26 cellular contexts compared by ENCODE assay signal in genomic region chr5:11596185-11596584, GRCh38.
DNase-seq lines count a peak whose midpoint lies in the region; ATAC-seq lines count a peak whose summit lies in the region.
"Had no signal": no experiment of that assay in that cellular context is flagged by ENCODE, and none has a peak within 500 bp of the region (broad histone marks: within the 10 kb centered on the region; RNA-seq: fewer than 3 reads in every experiment).

No MANE protein-coding gene starts in this region.

- H3K27ac Mint-ChIP-seq in activated T-helper 1 cell treated with anti-CD3 and anti-CD28 coated beads, Interleukin-12 subunit alpha, Interleukin-12 subunit beta, Interleukin-2, Interleukin-4 antibody, amounts not matched to agents 30 ng/mL and 10 ng/mL and 1 ng/mL, durations not matched to agents 14 hours and 24 hours and 36 hours, result no peak overlapping the region
- H3K27ac Mint-ChIP-seq: activated CD4-positive, alpha-beta memory T cell treated with anti-CD3 and anti-CD28 coated beads for 36 hours; activated naive CD4-positive, alpha-beta T cell treated with anti-CD3 and anti-CD28 coated beads, Interleukin-2, amount 10 ng/mL, durations not matched to agents 7 days and 5 days; nephron; T-helper 1 cell treated with Interleukin-12 subunit alpha and Interleukin-12 subunit beta and Interleukin-4 antibody, amounts not matched to agents 30 μg/mL and 1 μg/mL, for 36 hours had no signal

- no peak for DNase-seq in Right ventricle myocardium superior
- no peak for DNase-seq in cardiac septum (ENCODE audit: low spot score)
- peak; percentile 73 for DNase-seq in globus pallidus (ENCODE audit: low spot score)
- no peak for DNase-seq in activated T-helper 1 cell treated with anti-CD3 and anti-CD28 coated beads, Interleukin-12 subunit alpha, Interleukin-12 subunit beta, Interleukin-2, Interleukin-4 antibody, amounts not matched to agents 30 ng/mL and 10 ng/mL and 1 ng/mL, durations not matched to agents 14 hours and 24 hours and 36 hours (ENCODE audit: low spot score)
- DNase-seq: activated CD4-positive, alpha-beta memory T cell treated with anti-CD3 and anti-CD28 coated beads for 36 hours; activated naive CD4-positive, alpha-beta T cell treated with anti-CD3 and anti-CD28 coated beads, Interleukin-2, amount 10 ng/mL, durations not matched to agents 7 days and 5 days; KG1; kidney glomerular epithelial cell; NCI-H1092; NCI-H2081; NCI-H774; small intestine; stimulated activated CD4-positive, alpha-beta T cell treated with anti-CD3 and anti-CD28 coated beads, Interleukin-2, amount 100 ng/mL, for 48 hours; stomach; upper lobe of right lung; WERI-Rb-1 had no signal

- intact Hi-C loops in Right ventricle myocardium superior (cut with DNase I), result no loop called here
- intact Hi-C loops in cardiac septum (cut with DNase I), result no loop called here
- intact Hi-C loops in activated T-helper 1 cell treated with anti-CD3 and anti-CD28 coated beads, Interleukin-12 subunit alpha, Interleukin-12 subunit beta, Interleukin-2, Interleukin-4 antibody, amounts not matched to agents 30 ng/mL and 10 ng/mL and 1 ng/mL, durations not matched to agents 14 hours and 24 hours and 36 hours (cut with micrococcal nuclease), result no loop called here

- no peaks in the 10 kb centered on the region for H3K27me3 Mint-ChIP-seq in activated T-helper 1 cell treated with anti-CD3 and anti-CD28 coated beads, Interleukin-12 subunit alpha, Interleukin-12 subunit beta, Interleukin-2, Interleukin-4 antibody, amounts not matched to agents 30 ng/mL and 10 ng/mL and 1 ng/mL, durations not matched to agents 14 hours and 24 hours and 36 hours (ENCODE audit: insufficient read depth)
- H3K27me3 Mint-ChIP-seq: activated CD4-positive, alpha-beta memory T cell treated with anti-CD3 and anti-CD28 coated beads for 36 hours; activated naive CD4-positive, alpha-beta T cell treated with anti-CD3 and anti-CD28 coated beads, Interleukin-2, amount 10 ng/mL, durations not matched to agents 7 days and 5 days had no signal

- H3K9me3 Mint-ChIP-seq in activated T-helper 1 cell treated with anti-CD3 and anti-CD28 coated beads, Interleukin-12 subunit alpha, Interleukin-12 subunit beta, Interleukin-2, Interleukin-4 antibody, amounts not matched to agents 30 ng/mL and 10 ng/mL and 1 ng/mL, durations not matched to agents 14 hours and 24 hours and 36 hours, result no peaks in the 10 kb centered on the region
- H3K9me3 Mint-ChIP-seq: activated CD4-positive, alpha-beta memory T cell treated with anti-CD3 and anti-CD28 coated beads for 36 hours; activated naive CD4-positive, alpha-beta T cell treated with anti-CD3 and anti-CD28 coated beads, Interleukin-2, amount 10 ng/mL, durations not matched to agents 7 days and 5 days; nephron; T-helper 1 cell treated with Interleukin-12 subunit alpha and Interleukin-12 subunit beta and Interleukin-4 antibody, amounts not matched to agents 30 μg/mL and 1 μg/mL, for 36 hours had no signal

- no peak overlapping the region for H3K4me3 Mint-ChIP-seq in activated T-helper 1 cell treated with anti-CD3 and anti-CD28 coated beads, Interleukin-12 subunit alpha, Interleukin-12 subunit beta, Interleukin-2, Interleukin-4 antibody, amounts not matched to agents 30 ng/mL and 10 ng/mL and 1 ng/mL, durations not matched to agents 14 hours and 24 hours and 36 hours
- H3K4me3 Mint-ChIP-seq: activated CD4-positive, alpha-beta memory T cell treated with anti-CD3 and anti-CD28 coated beads for 36 hours; activated naive CD4-positive, alpha-beta T cell treated with anti-CD3 and anti-CD28 coated beads, Interleukin-2, amount 10 ng/mL, durations not matched to agents 7 days and 5 days; nephron; T-helper 1 cell treated with Interleukin-12 subunit alpha and Interleukin-12 subunit beta and Interleukin-4 antibody, amounts not matched to agents 30 μg/mL and 1 μg/mL, for 36 hours had no signal

- H3K4me1 Mint-ChIP-seq in activated T-helper 1 cell treated with anti-CD3 and anti-CD28 coated beads, Interleukin-12 subunit alpha, Interleukin-12 subunit beta, Interleukin-2, Interleukin-4 antibody, amounts not matched to agents 30 ng/mL and 10 ng/mL and 1 ng/mL, durations not matched to agents 14 hours and 24 hours and 36 hours (ENCODE audit: low read depth), result no peaks in the 10 kb centered on the region
- H3K4me1 Mint-ChIP-seq: activated naive CD4-positive, alpha-beta T cell treated with anti-CD3 and anti-CD28 coated beads, Interleukin-2, amount 10 ng/mL, durations not matched to agents 7 days and 5 days had no signal

- ATAC-seq in Right ventricle myocardium superior (ENCODE audit: poor library complexity) (peak; percentile 41), HG03139 (IDR thresholded peaks at IDR 0.05; ENCODE audit: unreplicated experiment) (no peak), HG03097 (IDR thresholded peaks at IDR 0.05; ENCODE audit: low FRiP score, unreplicated experiment) (no peak), HG03439 (IDR thresholded peaks at IDR 0.05; ENCODE audit: unreplicated experiment) (no peak)
- ATAC-seq: HCT116, upper lobe of right lung had no signal

- H3K27ac ChIP-seq in angular gyrus (ENCODE audit: low read depth, low read length), result peak overlapping the region; percentile 81
- H3K27ac ChIP-seq: ascending aorta, C4-2B, prostate gland, stomach, upper lobe of right lung, WERI-Rb-1 had no signal

- no peaks in the 10 kb centered on the region for H3K36me3 Mint-ChIP-seq in activated T-helper 1 cell treated with anti-CD3 and anti-CD28 coated beads, Interleukin-12 subunit alpha, Interleukin-12 subunit beta, Interleukin-2, Interleukin-4 antibody, amounts not matched to agents 30 ng/mL and 10 ng/mL and 1 ng/mL, durations not matched to agents 14 hours and 24 hours and 36 hours (ENCODE audit: low read depth)
- H3K36me3 Mint-ChIP-seq: activated CD4-positive, alpha-beta memory T cell treated with anti-CD3 and anti-CD28 coated beads for 36 hours; activated naive CD4-positive, alpha-beta T cell treated with anti-CD3 and anti-CD28 coated beads, Interleukin-2, amount 10 ng/mL, durations not matched to agents 7 days and 5 days had no signal
